Comparison of ENCODE assay signal across 9 cellular contexts in genomic region chr2:9380702-9381628, GRCh38. TPM values are rescaled to one million over a fixed set of nuclear protein-coding genes. Genes with fewer than 3 reads are reported as not detected.
A peak's percentile ranks its signal among the peaks of the same experiment; 100 is the strongest.
DNase-seq lines count a peak whose midpoint lies in the region; ATAC-seq and TF ChIP-seq lines count a peak whose summit lies in the region.
"Had no signal": no experiment of that assay in that cellular context is flagged by ENCODE, and none has a peak within 500 bp of the region (broad histone marks: within the 10 kb centered on the region; RNA-seq: fewer than 3 reads in every experiment).

No MANE protein-coding gene starts in this region.

- intact Hi-C loops in right cardiac atrium (cut with DNase I): no loop called here

- WGBS in right cardiac atrium: 70% methylated on average over 18 of the region's 18 CpGs

- DNase-seq in astrocyte of the spinal cord (ENCODE audit: low read depth, low spot score) (peak; percentile 92), right cardiac atrium (peak in 2 of 3 donors; percentile 80), iPS-NIHi7 (ENCODE audit: extremely low spot score) (no peak), GF-D8 (lab: John Stamatoyannopoulos, UW) (no peak)
- no peak for DNase-seq in activated naive CD4-positive, alpha-beta T cell treated with anti-CD3 and anti-CD28 coated beads, Interleukin-2, amount 10 ng/mL, durations not matched to agents 7 days and 5 days
- DNase-seq: activated effector memory CD4-positive, alpha-beta T cell treated with Interleukin-2 at 50 U/mL for 16 hours had no signal

- peaks cover 18% of the 10 kb centered on the region for H3K27me3 Mint-ChIP-seq in activated naive CD4-positive, alpha-beta T cell treated with anti-CD3 and anti-CD28 coated beads, Interleukin-2, amount 10 ng/mL, durations not matched to agents 7 days and 5 days

- no peak for TF ChIP-seq CTCF in HEK293 (tag by site-specific recombination; IDR thresholded peaks at IDR 0.05)
- no peak for TF ChIP-seq CTCF in astrocyte of the spinal cord (IDR thresholded peaks at IDR 0.05; ENCODE audit: low read depth, low read length)

- no peak overlapping the region for H3K27ac Mint-ChIP-seq in activated naive CD4-positive, alpha-beta T cell treated with anti-CD3 and anti-CD28 coated beads, Interleukin-2, amount 10 ng/mL, durations not matched to agents 7 days and 5 days

- no peak overlapping the region for H3K9ac ChIP-seq in stomach smooth muscle (ENCODE audit: low read length in 2 of 2)

- POLR2A ChIA-PET in HEK293 (lab: Yijun Ruan, JAX): no interaction called here

- no peak overlapping the region for H3K4me3 Mint-ChIP-seq in activated naive CD4-positive, alpha-beta T cell treated with anti-CD3 and anti-CD28 coated beads, Interleukin-2, amount 10 ng/mL, durations not matched to agents 7 days and 5 days

- no peak overlapping the region; the same call in 1 of the 2 replicates for H3K27ac ChIP-seq in HEK293 (ENCODE audit: extremely low read depth, low read depth, low read length)
- H3K27ac ChIP-seq in right cardiac atrium (ENCODE audit: low read length): peak overlapping the region; percentile 85
- H3K27ac ChIP-seq in stomach smooth muscle (ENCODE audit: low read length): peak overlapping the region; percentile 49

- H3K27me3 ChIP-seq in right cardiac atrium (ENCODE audit: control insufficient read depth, insufficient read depth) (no peaks in the 10 kb centered on the region), stomach smooth muscle (ENCODE audit: control insufficient read depth in 1 of 2, insufficient read depth in 2 of 2, low read length in 2 of 2) (no peaks in the 10 kb centered on the region)

- in situ Hi-C loops in astrocyte of the spinal cord (cut with HindIII; ENCODE audit: low sequenced_read_pairs): no loop called here

- ATAC-seq in right cardiac atrium (peak; percentile 67 to 73), GM18519 (IDR thresholded peaks at IDR 0.05; ENCODE audit: low FRiP score, unreplicated experiment) (no peak)

- H3K36me3 ChIP-seq in HEK293 (ENCODE audit: control insufficient read depth in 2 of 2, insufficient read depth in 1 of 2, low read length in 2 of 2): peaks cover 0 to 56% of the 10 kb centered on the region in 2 experiments; a peak in 2 of 3 replicates
- H3K36me3 ChIP-seq in stomach smooth muscle (ENCODE audit: control insufficient read depth in 2 of 2, insufficient read depth in 2 of 2, low read length in 2 of 2): peaks cover 6 to 34% of the 10 kb centered on the region in 2 donors

- CTCF ChIA-PET in HEK293 (lab: Yijun Ruan, JAX): interaction anchor here (0.5 to 0.9 kb wide), 3 partner anchors 9 to 496 kb away, joined by 3 read pairs; no protein-coding TSS in a partner anchor
- CTCF ChIA-PET in activated naive CD4-positive, alpha-beta T cell treated with anti-CD3 and anti-CD28 coated beads, Interleukin-2, amount 10 ng/mL, durations not matched to agents 7 days and 5 days (lab: Charles Lee): no interaction called here

- no peaks in the 10 kb centered on the region for H3K9me3 ChIP-seq in HEK293 (ENCODE audit: control insufficient read depth, insufficient read depth, low read depth, low read length)
- no peaks in the 10 kb centered on the region for H3K9me3 ChIP-seq in right cardiac atrium (ENCODE audit: control insufficient read depth, low read length)
- H3K9me3 ChIP-seq in stomach smooth muscle (ENCODE audit: control insufficient read depth in 2 of 2, low read length in 2 of 2): no peaks in the 10 kb centered on the region

- H3K4me3 ChIP-seq in HEK293 (ENCODE audit: low read depth, low read length): no peak overlapping the region
- H3K4me3 ChIP-seq in astrocyte of the spinal cord (ENCODE audit: low read depth, low read length): no peak overlapping the region
- H3K4me3 ChIP-seq in right cardiac atrium (ENCODE audit: low read length): no peak overlapping the region
- H3K4me3 ChIP-seq in stomach smooth muscle (ENCODE audit: low read length in 2 of 2): no peak overlapping the region

- H3K36me3 Mint-ChIP-seq in activated naive CD4-positive, alpha-beta T cell treated with anti-CD3 and anti-CD28 coated beads, Interleukin-2, amount 10 ng/mL, durations not matched to agents 7 days and 5 days: no peaks in the 10 kb centered on the region

- H3K4me1 ChIP-seq in HEK293 (ENCODE audit: control insufficient read depth, insufficient read depth, low read length): peaks cover 2% of the 10 kb centered on the region
- H3K4me1 ChIP-seq in right cardiac atrium (ENCODE audit: control insufficient read depth, insufficient read depth, low read length): peaks cover 3% of the 10 kb centered on the region
- H3K4me1 ChIP-seq in stomach smooth muscle (ENCODE audit: control insufficient read depth, insufficient read depth, low read length): peaks cover 28% of the 10 kb centered on the region

- no peaks in the 10 kb centered on the region for H3K9me3 Mint-ChIP-seq in activated naive CD4-positive, alpha-beta T cell treated with anti-CD3 and anti-CD28 coated beads, Interleukin-2, amount 10 ng/mL, durations not matched to agents 7 days and 5 days

- H3K4me1 Mint-ChIP-seq in activated naive CD4-positive, alpha-beta T cell treated with anti-CD3 and anti-CD28 coated beads, Interleukin-2, amount 10 ng/mL, durations not matched to agents 7 days and 5 days: no peaks in the 10 kb centered on the region

TF ChIP-seq in HEK293, 187 proteins besides CTCF, POLR2A, EP300 and RAD21 (continues in another document):
- TF ChIP-seq ZBTB17 (tag by site-specific recombination; IDR thresholded peaks at IDR 0.05) (peak; percentile 18; the same call in 1 of the 2 replicates), ZNF112 (tag by site-specific recombination; IDR thresholded peaks at IDR 0.05) (no peak), PRDM6 (tag by site-specific recombination; IDR thresholded peaks at IDR 0.05) (no peak), ZNF416 (tag by site-specific recombination; IDR thresholded peaks at IDR 0.05) (no peak), GLIS1 (tag by site-specific recombination; IDR thresholded peaks at IDR 0.05) (peak; percentile 59; the same call in 1 of the 2 replicates), ZNF341 (tag by site-specific recombination; IDR thresholded peaks at IDR 0.05; ENCODE audit: low read depth) (no peak)
- TF ChIP-seq, protein P1, sequence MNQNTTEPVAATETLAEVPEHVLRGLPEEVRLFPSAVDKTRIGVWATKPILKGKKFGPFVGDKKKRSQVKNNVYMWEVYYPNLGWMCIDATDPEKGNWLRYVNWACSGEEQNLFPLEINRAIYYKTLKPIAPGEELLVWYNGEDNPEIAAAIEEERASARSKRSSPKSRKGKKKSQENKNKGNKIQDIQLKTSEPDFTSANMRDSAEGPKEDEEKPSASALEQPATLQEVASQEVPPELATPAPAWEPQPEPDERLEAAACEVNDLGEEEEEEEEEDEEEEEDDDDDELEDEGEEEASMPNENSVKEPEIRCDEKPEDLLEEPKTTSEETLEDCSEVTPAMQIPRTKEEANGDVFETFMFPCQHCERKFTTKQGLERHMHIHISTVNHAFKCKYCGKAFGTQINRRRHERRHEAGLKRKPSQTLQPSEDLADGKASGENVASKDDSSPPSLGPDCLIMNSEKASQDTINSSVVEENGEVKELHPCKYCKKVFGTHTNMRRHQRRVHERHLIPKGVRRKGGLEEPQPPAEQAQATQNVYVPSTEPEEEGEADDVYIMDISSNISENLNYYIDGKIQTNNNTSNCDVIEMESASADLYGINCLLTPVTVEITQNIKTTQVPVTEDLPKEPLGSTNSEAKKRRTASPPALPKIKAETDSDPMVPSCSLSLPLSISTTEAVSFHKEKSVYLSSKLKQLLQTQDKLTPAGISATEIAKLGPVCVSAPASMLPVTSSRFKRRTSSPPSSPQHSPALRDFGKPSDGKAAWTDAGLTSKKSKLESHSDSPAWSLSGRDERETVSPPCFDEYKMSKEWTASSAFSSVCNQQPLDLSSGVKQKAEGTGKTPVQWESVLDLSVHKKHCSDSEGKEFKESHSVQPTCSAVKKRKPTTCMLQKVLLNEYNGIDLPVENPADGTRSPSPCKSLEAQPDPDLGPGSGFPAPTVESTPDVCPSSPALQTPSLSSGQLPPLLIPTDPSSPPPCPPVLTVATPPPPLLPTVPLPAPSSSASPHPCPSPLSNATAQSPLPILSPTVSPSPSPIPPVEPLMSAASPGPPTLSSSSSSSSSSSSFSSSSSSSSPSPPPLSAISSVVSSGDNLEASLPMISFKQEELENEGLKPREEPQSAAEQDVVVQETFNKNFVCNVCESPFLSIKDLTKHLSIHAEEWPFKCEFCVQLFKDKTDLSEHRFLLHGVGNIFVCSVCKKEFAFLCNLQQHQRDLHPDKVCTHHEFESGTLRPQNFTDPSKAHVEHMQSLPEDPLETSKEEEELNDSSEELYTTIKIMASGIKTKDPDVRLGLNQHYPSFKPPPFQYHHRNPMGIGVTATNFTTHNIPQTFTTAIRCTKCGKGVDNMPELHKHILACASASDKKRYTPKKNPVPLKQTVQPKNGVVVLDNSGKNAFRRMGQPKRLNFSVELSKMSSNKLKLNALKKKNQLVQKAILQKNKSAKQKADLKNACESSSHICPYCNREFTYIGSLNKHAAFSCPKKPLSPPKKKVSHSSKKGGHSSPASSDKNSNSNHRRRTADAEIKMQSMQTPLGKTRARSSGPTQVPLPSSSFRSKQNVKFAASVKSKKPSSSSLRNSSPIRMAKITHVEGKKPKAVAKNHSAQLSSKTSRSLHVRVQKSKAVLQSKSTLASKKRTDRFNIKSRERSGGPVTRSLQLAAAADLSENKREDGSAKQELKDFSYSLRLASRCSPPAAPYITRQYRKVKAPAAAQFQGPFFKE (tag by site-specific recombination; IDR thresholded peaks at IDR 0.05; ENCODE audit: borderline replicate concordance): no peak

RNA-seq across cellular contexts. Expression of gene ITGB1BP1, which starts 42.4 kb away (rescaled TPM):
- total RNA-seq in right cardiac atrium: 100 to 1,000 TPM in 1 of 4 donors, 10 to 100 TPM in 3; 80.5 to 137 (median 84.2) TPM
- polyA plus RNA-seq in right cardiac atrium: 126 TPM

RNA-seq across cellular contexts. Expression of gene CPSF3, which starts 42.5 kb away (rescaled TPM):
- total RNA-seq in right cardiac atrium: 10 to 100 TPM; 14.1 to 19.7 (median 16.1) TPM
- polyA plus RNA-seq in right cardiac atrium: 13.1 TPM

Comparison
In these comparisons a context has a peak if more than half of its experiments do, and no peak if none do; other contexts are left out.
1. DNase-seq: peak in astrocyte of the spinal cord (single experiment) and right cardiac atrium (2 of 3); none in activated naive CD4-positive, alpha-beta T cell treated with anti-CD3 and anti-CD28 coated beads, Interleukin-2, amount 10 ng/mL, durations not matched to agents 7 days and 5 days (single experiment), iPS-NIHi7 (single experiment) and GF-D8 (single experiment).